In the genomic region with DNA sequence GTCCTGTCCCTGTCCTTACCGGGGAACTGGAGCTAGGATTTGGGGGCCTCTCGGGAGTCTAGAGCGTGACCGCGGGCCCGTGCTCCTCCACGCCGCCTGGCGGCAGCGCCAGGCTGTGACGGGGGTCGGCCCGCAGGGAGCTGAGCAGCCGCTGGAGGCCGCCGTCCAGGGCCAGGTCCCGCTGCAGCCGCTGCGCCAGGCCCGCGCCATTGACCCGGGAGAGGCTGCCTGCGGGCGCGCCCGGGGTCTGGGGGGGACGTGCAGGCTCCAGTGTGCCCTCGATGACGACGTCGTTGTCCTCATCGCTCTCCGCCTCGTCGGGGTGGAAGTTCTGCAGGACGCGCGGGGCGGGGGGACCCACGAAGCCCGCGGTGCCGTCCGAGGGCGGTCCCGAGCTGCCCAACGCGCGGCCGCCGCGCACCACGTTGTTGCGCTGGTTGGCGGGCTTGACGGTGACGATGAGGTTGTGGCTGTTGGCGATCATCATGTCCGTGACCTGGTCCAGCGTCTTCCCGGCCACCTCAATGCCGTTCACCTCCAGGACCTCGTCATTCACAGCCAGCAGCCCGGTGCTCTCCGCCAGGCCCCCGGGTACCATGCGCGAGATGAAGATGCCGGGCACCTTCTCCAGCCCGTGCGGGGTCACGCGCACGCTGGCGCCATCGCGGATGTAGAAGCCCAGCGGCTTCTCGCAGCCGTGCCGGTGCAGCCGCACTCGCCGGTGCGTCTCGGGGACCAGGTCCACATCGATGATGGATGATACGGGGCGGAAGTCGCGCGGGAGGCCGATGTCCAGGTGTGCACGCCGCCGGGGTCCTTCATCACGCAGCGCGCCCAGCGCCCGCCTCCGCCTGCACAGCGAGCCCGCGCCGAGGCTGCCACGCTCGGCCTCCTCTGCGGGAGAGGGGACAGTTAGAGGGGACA, we compare ENCODE assay signal across 9 cellular contexts. TPM values are rescaled to one million over a fixed set of nuclear protein-coding genes. Genes with fewer than 3 reads are reported as not detected.
DNase-seq lines count a peak whose midpoint lies in the region; ATAC-seq and TF ChIP-seq lines count a peak whose summit lies in the region.
"Had no signal": no experiment of that assay in that cellular context is flagged by ENCODE, and none has a peak within 500 bp of the region (broad histone marks: within the 10 kb centered on the region; RNA-seq: fewer than 3 reads in every experiment).

No MANE protein-coding gene starts in this region.

- peaks cover 0 to 10% (median 0%) of the 10 kb centered on the region in 12 donors for H3K4me1 ChIP-seq in heart left ventricle

- in situ Hi-C loops in KBM-7 (cut with MboI; ENCODE audit: low pct_unique_long_range_greater_than_20kb, low sequenced_read_pairs) = no loop called here

- TF ChIP-seq CTCF in heart left ventricle (IDR thresholded peaks at IDR 0.05) = peak; percentile 40 to 71 (median 54)

- DNase-seq in activated T-cell treated with anti-CD3 and anti-CD28 coated beads, Interleukin-2, amount 50 U/mL, for 4 hours = peak; percentile 23
- DNase-seq in heart left ventricle (peak in 1 of 5 donors; percentile 56), KBM-7 (no peak), NOMO-1 treated with DMSO at 0.1 percent for 48 hours (lab: John Stamatoyannopoulos, UW; ENCODE audit: unreplicated experiment) (no peak), middle frontal gyrus (ENCODE audit: extremely low spot score, low spot score) (no peak)
- peak; percentile 43 for DNase-seq in stimulated activated CD4-positive, alpha-beta T cell treated with anti-CD3 and anti-CD28 coated beads, Interleukin-4, amount 100 ng/mL, for 24 hours

- ATAC-seq in GM18907 (IDR thresholded peaks at IDR 0.05; ENCODE audit: unreplicated experiment) (peak; percentile 51), heart left ventricle (peak in 3 of 4 donors; percentile 58 to 83 (median 70)), HG03095 (IDR thresholded peaks at IDR 0.05; ENCODE audit: unreplicated experiment) (no peak)
- peak; percentile 83 to 89 for ATAC-seq in activated T-cell treated with anti-CD3 and anti-CD28 coated beads, Interleukin-2, amount 50 U/mL, for 4 hours

- H3K4me3 ChIP-seq in heart left ventricle = peak overlapping the region in 8 of 12 donors; percentile 3 to 44 (median 35)

- intact Hi-C loops in heart left ventricle (cut with DNase I) = loop anchor here in 1 of 10 donors (10.0 kb wide), 1 partner anchor 205 kb away; a partner anchor contains a TSS

- no peaks in the 10 kb centered on the region for H3K36me3 ChIP-seq in heart left ventricle

- H3K27me3 Mint-ChIP-seq in activated T-cell treated with anti-CD3 and anti-CD28 coated beads, Interleukin-2, amount 50 U/mL, for 4 hours (ENCODE audit: low read depth) = peaks cover 45% of the 10 kb centered on the region

- H3K36me3 Mint-ChIP-seq in activated T-cell treated with anti-CD3 and anti-CD28 coated beads, Interleukin-2, amount 50 U/mL, for 4 hours (ENCODE audit: insufficient read depth) = no peaks in the 10 kb centered on the region

- H3K27ac ChIP-seq in heart left ventricle = no peak overlapping the region

- H3K27me3 ChIP-seq in heart left ventricle = peaks cover 0 to 6% (median 0%) of the 10 kb centered on the region in 9 donors

- 34 to 75% (median 50%) methylated on average over 49 to 109 of the region's 109 CpGs for whole genome bisulfite sequencing in heart left ventricle, 4 donors

- H3K9me3 Mint-ChIP-seq in activated T-cell treated with anti-CD3 and anti-CD28 coated beads, Interleukin-2, amount 50 U/mL, for 4 hours = peaks cover 12% of the 10 kb centered on the region

- peaks cover 2% of the 10 kb centered on the region for H3K4me1 Mint-ChIP-seq in activated T-cell treated with anti-CD3 and anti-CD28 coated beads, Interleukin-2, amount 50 U/mL, for 4 hours (ENCODE audit: low read depth)

- no peak for TF ChIP-seq POLR2A in heart left ventricle (IDR thresholded peaks at IDR 0.05)

- H3K4me3 Mint-ChIP-seq in activated T-cell treated with anti-CD3 and anti-CD28 coated beads, Interleukin-2, amount 50 U/mL, for 4 hours = peak overlapping the region; percentile 32
- H3K4me3 Mint-ChIP-seq: T-helper 1 cell treated with Interleukin-12 subunit alpha and Interleukin-12 subunit beta and Interleukin-4 antibody, amounts not matched to agents 30 μg/mL and 1 μg/mL, for 36 hours had no signal

- peaks cover 0 to 10% (median 5%) of the 10 kb centered on the region in 12 donors for H3K9me3 ChIP-seq in heart left ventricle

RNA-seq across cellular contexts. Expression of a gene that starts 50.9 kb away (rescaled TPM):
- 10 to 100 TPM; 23.3 to 26.3 (median 25.2) TPM for total RNA-seq in activated T-cell treated with anti-CD3 and anti-CD28 coated beads, Interleukin-2, amount 50 U/mL, for 4 hours
- total RNA-seq in heart left ventricle = 10 to 100 TPM in 4 of 9 donors, 1 to 10 TPM in 5; 6.7 to 13.1 (median 8.8) TPM
- 10 to 100 TPM in 1 of 2 donors, 1 to 10 TPM in 1; 3.0 to 12.3 TPM for polyA plus RNA-seq in heart left ventricle

Comparison
In these comparisons a context has a peak if more than half of its experiments do, and no peak if none do; other contexts are left out.
1. DNase-seq: peak in activated T-cell treated with anti-CD3 and anti-CD28 coated beads, Interleukin-2, amount 50 U/mL, for 4 hours (single experiment) and stimulated activated CD4-positive, alpha-beta T cell treated with anti-CD3 and anti-CD28 coated beads, Interleukin-4, amount 100 ng/mL, for 24 hours (single experiment); none in KBM-7 (single experiment), NOMO-1 treated with DMSO at 0.1 percent for 48 hours (single experiment) and middle frontal gyrus (single experiment).